ENCODE assay signal across 24 cellular contexts in genomic region chr3:90132220-90132619, GRCh38.
"Had no signal": no experiment of that assay in that cellular context is flagged by ENCODE, and none has a peak within 500 bp of the region (broad histone marks: within the 10 kb centered on the region; RNA-seq: fewer than 3 reads in every experiment).

No MANE protein-coding gene starts in this region.

- H3K27ac ChIP-seq: coronary artery, epithelial cell of prostate, heart right ventricle, lower lobe of right lung, sigmoid colon, tibial artery, VCaP had no signal

- H3K4me3 ChIP-seq: coronary artery, heart right ventricle, lower lobe of right lung, sigmoid colon, tibial artery had no signal

- H3K4me1 ChIP-seq: heart right ventricle, lower lobe of right lung, sigmoid colon, tibial artery had no signal

- DNase-seq: activated CD4-positive, alpha-beta T cell treated with anti-CD3 and anti-CD28 coated beads, Interleukin-2, amount 10 ng/mL, durations not matched to agents 7 days and 5 days; activated CD4-positive, CD25-positive, alpha-beta regulatory T cell treated with anti-CD3 and anti-CD28 coated beads, Interleukin-2, amount 50 U/mL, for 72 hours; activated CD8-positive, alpha-beta memory T cell treated with anti-CD3 and anti-CD28 coated beads, Interleukin-2, amount 10 ng/mL, durations not matched to agents 7 days and 5 days; activated CD8-positive, alpha-beta T cell treated with anti-CD3 and anti-CD28 coated beads for 36 hours; activated gamma-delta T cell; activated naive CD4-positive, alpha-beta T cell treated with anti-CD3 and anti-CD28 coated beads, Interleukin-2, amount 50 U/mL, for 16 hours; activated naive CD8-positive, alpha-beta T cell treated with anti-CD3 and anti-CD28 coated beads, Interleukin-2, amount 50 U/mL, for 24 hours; activated T-cell treated with anti-CD3 and anti-CD28 coated beads for 4 hours; anterior cingulate cortex; endodermal cell; heart right ventricle; islet precursor cell; lower lobe of right lung; naive thymus-derived CD4-positive, alpha-beta T cell; occipital lobe; sigmoid colon; stimulated activated CD4-positive, alpha-beta T cell treated with anti-CD3 and anti-CD28 coated beads, Interleukin-4, amount 100 ng/mL, for 4 hours; stimulated activated naive CD8-positive, alpha-beta T cell treated with anti-CD3 and anti-CD28 coated beads, Interleukin-15, Interleukin-2, amounts not matched to agents 100 U/mL and 50 U/mL, for 24 hours; T-cell; tibial artery had no signal

- ATAC-seq: activated CD8-positive, alpha-beta memory T cell treated with anti-CD3 and anti-CD28 coated beads, Interleukin-2, amount 10 ng/mL, durations not matched to agents 7 days and 5 days; activated CD8-positive, alpha-beta T cell treated with anti-CD3 and anti-CD28 coated beads for 36 hours; activated naive CD8-positive, alpha-beta T cell treated with anti-CD3 and anti-CD28 coated beads, Interleukin-2, amount 50 U/mL, for 24 hours; heart right ventricle; left lobe of liver; lower lobe of right lung; naive thymus-derived CD4-positive, alpha-beta T cell; stimulated activated naive CD8-positive, alpha-beta T cell treated with anti-CD3 and anti-CD28 coated beads, Interleukin-15, Interleukin-2, amounts not matched to agents 100 U/mL and 50 U/mL, for 24 hours; T-cell had no signal

- H3K27me3 ChIP-seq: heart right ventricle, sigmoid colon, tibial artery had no signal

- H3K36me3 ChIP-seq: heart right ventricle, lower lobe of right lung, sigmoid colon, tibial artery had no signal
